Comparison of ENCODE assay signal across 10 cellular contexts in the genomic region with DNA sequence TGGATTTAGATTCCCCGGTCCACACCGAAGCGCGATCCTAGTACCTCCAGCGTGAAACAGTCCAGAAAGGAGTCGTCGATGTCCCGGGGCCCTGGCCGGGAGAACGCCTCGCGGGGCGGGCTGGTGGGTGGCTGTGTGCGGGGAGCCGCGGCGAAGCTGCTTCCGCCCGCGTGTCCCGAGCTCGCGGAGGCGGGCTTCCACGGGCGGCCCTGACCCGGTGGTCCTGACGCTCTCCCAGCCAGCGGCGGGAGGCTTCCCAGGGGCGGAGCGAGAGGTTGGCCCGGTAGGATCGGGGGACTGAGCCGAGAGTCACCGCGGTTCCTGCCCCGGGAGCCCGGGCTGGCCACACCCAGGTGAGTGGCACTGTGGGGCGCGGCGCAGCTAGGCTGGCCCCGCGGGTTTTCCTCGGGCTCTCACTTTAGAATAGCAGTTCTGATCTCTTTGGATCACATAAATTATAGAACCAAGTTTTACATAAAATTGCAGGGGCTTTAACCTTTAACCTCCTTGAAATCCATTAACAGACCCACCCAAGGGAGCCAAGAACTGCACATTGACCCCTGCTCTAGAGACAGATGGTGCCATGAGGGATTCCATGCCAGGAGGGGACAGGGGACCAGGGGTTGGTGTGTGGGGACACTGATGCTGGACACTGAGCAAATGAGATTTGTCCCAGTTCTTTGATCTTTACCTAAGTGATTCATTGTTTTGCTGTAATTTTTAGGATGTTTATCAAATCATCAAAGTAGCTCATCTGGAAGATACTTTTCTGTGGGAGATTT. TPM values are rescaled to one million over a fixed set of nuclear protein-coding genes. Genes with fewer than 3 reads are reported as not detected.
DNase-seq lines count a peak whose midpoint lies in the region; ATAC-seq and TF ChIP-seq lines count a peak whose summit lies in the region.
"Had no signal": no experiment of that assay in that cellular context is flagged by ENCODE, and none has a peak within 500 bp of the region (broad histone marks: within the 10 kb centered on the region; RNA-seq: fewer than 3 reads in every experiment).

No MANE protein-coding gene starts in this region.

- H3K4me1 ChIP-seq in PC-3 (ENCODE audit: insufficient read depth, low read length): peaks cover 11% of the 10 kb centered on the region; the same call in 1 of the 2 replicates
- H3K4me1 ChIP-seq: Caco-2 had no signal

- POLR2A ChIA-PET in PC-3 (lab: Charles Lee; ENCODE audit: unreplicated experiment): no interaction called here

- TF ChIP-seq CTCF in chondrocyte (IDR thresholded peaks at IDR 0.05): no peak
- no peak for TF ChIP-seq CTCF in type B pancreatic cell (conservative IDR thresholded peaks at IDR 0.05)
- no peak for TF ChIP-seq CTCF in PC-3 (conservative IDR thresholded peaks at IDR 0.05; ENCODE audit: low read depth, low read length)

- intact Hi-C loops in activated naive CD4-positive, alpha-beta T cell treated with anti-CD3 and anti-CD28 coated beads for 36 hours (cut with micrococcal nuclease): no loop called here
- intact Hi-C loops in PC-3 (cut with micrococcal nuclease): no loop called here

- H3K9me3 Mint-ChIP-seq in activated naive CD4-positive, alpha-beta T cell treated with anti-CD3 and anti-CD28 coated beads for 36 hours: no peaks in the 10 kb centered on the region
- H3K9me3 Mint-ChIP-seq in chondrocyte (ENCODE audit: low read depth) (no peaks in the 10 kb centered on the region), type B pancreatic cell (peaks cover 5% of the 10 kb centered on the region)

- H3K4me2 ChIP-seq in PC-3 (ENCODE audit: low read length): no peak overlapping the region

- H2AFZ ChIP-seq in PC-3 (ENCODE audit: low read length): no peak overlapping the region

- DNase-seq in activated naive CD4-positive, alpha-beta T cell treated with anti-CD3 and anti-CD28 coated beads for 36 hours: peak; percentile 13
- no peak for DNase-seq in activated naive CD4-positive, alpha-beta T cell (lab: John Stamatoyannopoulos, UW)
- DNase-seq in chondrocyte (ENCODE audit: low spot score): no peak
- DNase-seq in left kidney (ENCODE audit: low read depth, low spot score): peak; percentile 70
- DNase-seq in type B pancreatic cell (ENCODE audit: extremely low spot score, unreplicated experiment): no peak
- no peak for DNase-seq in NOMO-1 treated with DMSO at 0.1 percent for 48 hours (lab: John Stamatoyannopoulos, UW; ENCODE audit: unreplicated experiment)
- DNase-seq in PC-3: no peak
- no peak for DNase-seq in SKM-1 treated with dmso at 0.1 percent for 144 hours (lab: John Stamatoyannopoulos, UW; ENCODE audit: unreplicated experiment)
- DNase-seq: Caco-2 had no signal

- H3K27me3 ChIP-seq in PC-3 (ENCODE audit: low read length): no peaks in the 10 kb centered on the region

- no peaks in the 10 kb centered on the region for H4K20me1 ChIP-seq in PC-3 (ENCODE audit: low read length)

- H3K36me3 ChIP-seq in PC-3 (ENCODE audit: low read depth, low read length): no peaks in the 10 kb centered on the region

- H3K27ac ChIP-seq in PC-3 (ENCODE audit: low read length): no peak overlapping the region

- H3K27me3 Mint-ChIP-seq in activated naive CD4-positive, alpha-beta T cell treated with anti-CD3 and anti-CD28 coated beads for 36 hours (ENCODE audit: low read depth): peaks cover 48% of the 10 kb centered on the region
- H3K27me3 Mint-ChIP-seq in chondrocyte (ENCODE audit: low read depth): peaks cover 22% of the 10 kb centered on the region
- H3K27me3 Mint-ChIP-seq in type B pancreatic cell: peaks cover 27% of the 10 kb centered on the region

- H3K4me3 Mint-ChIP-seq in activated naive CD4-positive, alpha-beta T cell treated with anti-CD3 and anti-CD28 coated beads for 36 hours: peak overlapping the region; percentile 47
- H3K4me3 Mint-ChIP-seq in chondrocyte (ENCODE audit: unreplicated experiment): peak overlapping the region; percentile 63
- peak overlapping the region; percentile 68 for H3K4me3 Mint-ChIP-seq in type B pancreatic cell

- H3K27ac Mint-ChIP-seq in activated naive CD4-positive, alpha-beta T cell treated with anti-CD3 and anti-CD28 coated beads for 36 hours: no peak overlapping the region
- no peak overlapping the region for H3K27ac Mint-ChIP-seq in chondrocyte (ENCODE audit: unreplicated experiment)
- no peak overlapping the region for H3K27ac Mint-ChIP-seq in type B pancreatic cell

- ATAC-seq in PC-3: no peak

- no peaks in the 10 kb centered on the region for H3K79me2 ChIP-seq in PC-3 (ENCODE audit: low read length)

- H3K9ac ChIP-seq in PC-3 (ENCODE audit: low read length): no peak overlapping the region

- H3F3A ChIP-seq in PC-3 (ENCODE audit: low read length, unreplicated experiment): no peaks in the 10 kb centered on the region

- H3K4me1 Mint-ChIP-seq in activated naive CD4-positive, alpha-beta T cell treated with anti-CD3 and anti-CD28 coated beads for 36 hours (ENCODE audit: low read depth): peaks cover 16% of the 10 kb centered on the region
- peaks cover 5% of the 10 kb centered on the region for H3K4me1 Mint-ChIP-seq in chondrocyte (ENCODE audit: low read depth)
- H3K4me1 Mint-ChIP-seq in type B pancreatic cell (ENCODE audit: unreplicated experiment): no peaks in the 10 kb centered on the region

- H3K9me3 ChIP-seq in PC-3 (ENCODE audit: low read length): no peaks in the 10 kb centered on the region
- H3K9me3 ChIP-seq: Caco-2 had no signal

- no peaks in the 10 kb centered on the region for H3K9me2 ChIP-seq in PC-3 (replicated peaks; ENCODE audit: low read length)

- H3K36me3 Mint-ChIP-seq in activated naive CD4-positive, alpha-beta T cell treated with anti-CD3 and anti-CD28 coated beads for 36 hours (ENCODE audit: low read depth): no peaks in the 10 kb centered on the region
- H3K36me3 Mint-ChIP-seq in chondrocyte (ENCODE audit: low read depth): no peaks in the 10 kb centered on the region
- no peaks in the 10 kb centered on the region for H3K36me3 Mint-ChIP-seq in type B pancreatic cell

- no peak overlapping the region for H3K4me3 ChIP-seq in PC-3 (ENCODE audit: low read length)

- BruUV-seq in PC-3 (replicated peaks; lab: Mats Ljungman, UMichigan): no TSS peak

- CTCF ChIA-PET in activated naive CD4-positive, alpha-beta T cell treated with anti-CD3 and anti-CD28 coated beads for 36 hours (lab: Charles Lee): interaction anchor here (0.5 to 0.9 kb wide), 2 partner anchors 33 to 272 kb away, joined by 3 to 4 read pairs; no protein-coding TSS in a partner anchor
- CTCF ChIA-PET in PC-3 (lab: Charles Lee): no interaction called here

RNA-seq across cellular contexts. Expression of gene IL31RA, which starts 29.2 kb away (rescaled TPM):
- total RNA-seq in activated naive CD4-positive, alpha-beta T cell treated with anti-CD3 and anti-CD28 coated beads for 36 hours: under 1 TPM; 0.31 to 0.32 TPM
- total RNA-seq in chondrocyte (1.5 to 3.9 TPM (median 1.9 TPM) in 3 replicates), type B pancreatic cell (ENCODE audit: low replicate concordance) (not detected in 2 replicates), PC-3 (2014; rRNA removed) (1.6 and 3.0 TPM in 2 replicates)
- total RNA-seq: Caco-2, SK-MEL-5 had no signal

Comparison
In these comparisons a context has a peak if more than half of its experiments do, and no peak if none do; other contexts are left out.
1. DNase-seq: peak in activated naive CD4-positive, alpha-beta T cell treated with anti-CD3 and anti-CD28 coated beads for 36 hours (single experiment) and left kidney (single experiment); none in activated naive CD4-positive, alpha-beta T cell (0 of 4), chondrocyte (single experiment), type B pancreatic cell (single experiment), NOMO-1 treated with DMSO at 0.1 percent for 48 hours (single experiment), PC-3 (single experiment) and SKM-1 treated with dmso at 0.1 percent for 144 hours (single experiment).
2. Peak in every context shown above with its lines, with median percentiles within 50 percentile points of each other: H3K4me3 Mint-ChIP-seq.